In genomic region chr2:18218160-18218933, GRCh38 we compare ENCODE assay signal across 31 cellular contexts.
"Had no signal": no experiment of that assay in that cellular context is flagged by ENCODE, and none has a peak within 500 bp of the region (broad histone marks: within the 10 kb centered on the region; RNA-seq: fewer than 3 reads in every experiment).

No MANE protein-coding gene starts in this region.

- ATAC-seq: activated CD8-positive, alpha-beta memory T cell treated with anti-CD3 and anti-CD28 coated beads, Interleukin-2, amount 10 ng/mL, durations not matched to agents 7 days and 5 days; activated naive CD8-positive, alpha-beta T cell treated with anti-CD3 and anti-CD28 coated beads, Interleukin-2, amount 50 U/mL, for 24 hours; Panc1 had no signal

- DNase-seq: activated CD4-positive, alpha-beta memory T cell treated with anti-CD3 and anti-CD28 coated beads, Interleukin-2, amount 10 ng/mL, durations not matched to agents 7 days and 5 days; activated CD4-positive, alpha-beta T cell treated with anti-CD3 and anti-CD28 coated beads for 1 hour; activated CD4-positive, alpha-beta T cell treated with anti-CD3 and anti-CD28 coated beads for 48 hours; activated CD4-positive, CD25-positive, alpha-beta regulatory T cell; activated CD8-positive, alpha-beta memory T cell treated with anti-CD3 and anti-CD28 coated beads for 24 hours; activated CD8-positive, alpha-beta memory T cell treated with anti-CD3 and anti-CD28 coated beads, Interleukin-2, amount 10 ng/mL, durations not matched to agents 7 days and 5 days; activated CD8-positive, alpha-beta memory T cell treated with anti-CD3 and anti-CD28 coated beads, Interleukin-2, amount 50 U/mL, for 48 hours; activated effector memory CD4-positive, alpha-beta T cell treated with Interleukin-2 at 50 U/mL for 16 hours; activated naive CD4-positive, alpha-beta T cell treated with anti-CD3 and anti-CD28 coated beads, Interleukin-2, amount 10 ng/mL, durations not matched to agents 7 days and 5 days; activated naive CD8-positive, alpha-beta T cell treated with anti-CD3 and anti-CD28 coated beads, Interleukin-2, amount 50 U/mL, for 24 hours; activated T-cell treated with anti-CD3 and anti-CD28 coated beads, Interleukin-2, amount 50 U/mL, for 48 hours; anterior cingulate cortex; central memory CD4-positive, alpha-beta T cell; NCI-H1105; NCI-H1436; NCI-H1694; NCI-H1930; NCI-H2081 treated with DMSO at 0.1 percent for 48 hours; NCI-H226; NCI-H446 treated with DMSO at 0.1 percent for 48 hours; NCI-H524; NCI-H69; NCI-H82; Right ventricle myocardium superior; SW 1271; T-helper 1 cell; T-helper 2 cell; T-helper 9 cell; WERI-Rb-1 had no signal

- H3K27ac ChIP-seq: KMS-11, WERI-Rb-1 had no signal

- H3K9ac ChIP-seq: KMS-11 had no signal

- H3K36me3 ChIP-seq: WERI-Rb-1 had no signal

- H3K4me2 ChIP-seq: KMS-11 had no signal
